13 cellular contexts compared by ENCODE assay signal in genomic region chr3:67389176-67389575, GRCh38.
DNase-seq lines count a peak whose midpoint lies in the region; ATAC-seq, FAIRE-seq and TF ChIP-seq lines count a peak whose summit lies in the region.
"Had no signal": no experiment of that assay in that cellular context is flagged by ENCODE, and none has a peak within 500 bp of the region (broad histone marks: within the 10 kb centered on the region; RNA-seq: fewer than 3 reads in every experiment).

No MANE protein-coding gene starts in this region.

- H3K9me3 ChIP-seq in GM12878 (replicated peaks; ENCODE audit: control insufficient read depth, insufficient read depth, low read length) (peaks cover 5% of the 10 kb centered on the region; the same call in 2 of the 3 replicates), stomach (no peaks in the 10 kb centered on the region)
- no peaks in the 10 kb centered on the region for H3K9me3 ChIP-seq in CD4-positive, alpha-beta memory T cell (ENCODE audit: control insufficient read depth in 1 of 2, low read length in 2 of 2)

- no peaks in the 10 kb centered on the region for H3K36me3 ChIP-seq in GM12878 (ENCODE audit: control insufficient read depth in 2 of 2, insufficient read depth in 2 of 2, low read length in 1 of 2)
- peaks cover 10% of the 10 kb centered on the region for H3K36me3 ChIP-seq in CD4-positive, alpha-beta memory T cell (ENCODE audit: insufficient read depth, low read length)
- peaks cover 2 to 28% (median 15%) of the 10 kb centered on the region in 4 donors for H3K36me3 ChIP-seq in stomach

- SMC1A ChIA-PET in GM12878 (lab: Charles Lee; ENCODE audit: uncharacterized antibody, unreplicated experiment) = interaction anchor here (1.0 kb wide), 1 partner anchor 608 kb away, joined by 3 read pairs; no protein-coding TSS in a partner anchor

- DNase-seq in GM12878 (ENCODE audit: low read depth, low spot score) (peak; percentile 40), putamen (ENCODE audit: low spot score) (no peak), stomach (no peak), NCI-H2029 (lab: John Stamatoyannopoulos, UW) (no peak)
- no peak for DNase-seq in CD4-positive, alpha-beta memory T cell
- DNase-seq: activated CD4-positive, alpha-beta T cell treated with anti-CD3 and anti-CD28 coated beads, Interleukin-2, amount 50 U/mL, for 1 hour; PC-9; stimulated activated CD4-positive, alpha-beta T cell treated with anti-CD3 and anti-CD28 coated beads, Interleukin-2, amount 100 ng/mL, for 24 hours had no signal

- TF ChIP-seq POLR2A in GM12878 (IDR thresholded peaks at IDR 0.05; ENCODE audit: low read depth, low read length) = no peak
- TF ChIP-seq POLR2A in stomach (IDR thresholded peaks at IDR 0.05) = no peak

- no peak overlapping the region for H3K4me3 ChIP-seq in GM12878
- no peak overlapping the region for H3K4me3 ChIP-seq in CD4-positive, alpha-beta memory T cell (ENCODE audit: low read length in 2 of 2)
- no peak overlapping the region for H3K4me3 ChIP-seq in stomach
- H3K4me3 ChIP-seq: PC-9 had no signal

- H3K27ac ChIP-seq in GM12878 (ENCODE audit: control insufficient read depth, insufficient read depth) (no peak overlapping the region), stomach (no peak overlapping the region)
- H3K27ac ChIP-seq in CD4-positive, alpha-beta memory T cell (ENCODE audit: low read depth, low read length) = no peak overlapping the region
- H3K27ac ChIP-seq: PC-9 had no signal

- TF ChIP-seq CTCF in GM12878 (IDR thresholded peaks at IDR 0.05 in 2 of 3, conservative IDR thresholded peaks at IDR 0.05 in 1 of 3; ENCODE audit: control insufficient read depth in 2 of 3, extremely low read depth in 1 of 3, insufficient read depth in 1 of 3, low read depth in 3 of 3, low read length in 3 of 3) (no peak), stomach (IDR thresholded peaks at IDR 0.05) (no peak)

- H3K4me2 ChIP-seq in GM12878 (ENCODE audit: control insufficient read depth, insufficient read depth) = peak overlapping the region; percentile 31; the same call in 1 of the 2 replicates
- H3K4me2 ChIP-seq: PC-9 had no signal

- no peak overlapping the region for H2AFZ ChIP-seq in GM12878 (ENCODE audit: control insufficient read depth, low read depth, low read length)
- H2AFZ ChIP-seq: PC-9 had no signal

- no peaks in the 10 kb centered on the region for H4K20me1 ChIP-seq in GM12878 (ENCODE audit: control insufficient read depth, insufficient read depth)

- peak; percentile 89 for ATAC-seq in GM18870 (IDR thresholded peaks at IDR 0.05; ENCODE audit: unreplicated experiment)
- ATAC-seq in GM21717 (IDR thresholded peaks at IDR 0.05; ENCODE audit: unreplicated experiment) = peak; percentile 93
- peak; percentile 95 for ATAC-seq in HG03432 (IDR thresholded peaks at IDR 0.05; ENCODE audit: unreplicated experiment)
- ATAC-seq in GM12878 = peak; percentile 86

- H3K9me3 Mint-ChIP-seq in CD4-positive, alpha-beta memory T cell = no peaks in the 10 kb centered on the region
- H3K9me3 Mint-ChIP-seq: IgD-negative memory B cell had no signal

- peaks cover 54 to 59% of the 10 kb centered on the region in 2 donors for H3K36me3 Mint-ChIP-seq in CD4-positive, alpha-beta memory T cell

- BruUV-seq in GM12878 (replicated peaks; lab: Mats Ljungman, UMichigan) = no TSS peak

- H3K27ac Mint-ChIP-seq in CD4-positive, alpha-beta memory T cell = peak overlapping the region in 1 of 7 donors; percentile 11

- H3K27me3 Mint-ChIP-seq in CD4-positive, alpha-beta memory T cell = no peaks in the 10 kb centered on the region
- H3K27me3 Mint-ChIP-seq: IgD-negative memory B cell had no signal

- POLR2A ChIA-PET in GM12878 (lab: Charles Lee) = no interaction called here
- POLR2A ChIA-PET in CD4-positive, alpha-beta memory T cell (lab: Charles Lee; ENCODE audit: partially characterized antibody) = no interaction called here

- H3K79me2 ChIP-seq in GM12878 (ENCODE audit: control insufficient read depth, insufficient read depth, low read length) = no peaks in the 10 kb centered on the region

- TF ChIP-seq EP300 in GM12878 (IDR thresholded peaks at IDR 0.05; ENCODE audit: borderline replicate concordance in 1 of 2, control insufficient read depth in 1 of 2, low read depth in 2 of 2, low read length in 2 of 2) (no peak), stomach (IDR thresholded peaks at IDR 0.05) (no peak)

- peak; percentile 89 for FAIRE-seq in GM12878 (lab: Jason Lieb, UNC)
- FAIRE-seq: G401.6 had no signal

- H3K27me3 ChIP-seq in GM12878 (replicated peaks in 1 of 2; ENCODE audit: control insufficient read depth in 2 of 2, insufficient read depth in 2 of 2, low read length in 1 of 2) (no peaks in the 10 kb centered on the region), stomach (no peaks in the 10 kb centered on the region)
- no peaks in the 10 kb centered on the region for H3K27me3 ChIP-seq in CD4-positive, alpha-beta memory T cell (ENCODE audit: insufficient read depth, low read length)

- H3K4me1 ChIP-seq in GM12878 (ENCODE audit: control insufficient read depth, insufficient read depth, low read length) (peaks cover 11% of the 10 kb centered on the region; the same call in 1 of the 2 replicates), stomach (no peaks in the 10 kb centered on the region)
- no peaks in the 10 kb centered on the region for H3K4me1 ChIP-seq in CD4-positive, alpha-beta memory T cell (ENCODE audit: insufficient read depth, low read length)

- no peak overlapping the region for H3K9ac ChIP-seq in GM12878 (ENCODE audit: control insufficient read depth, insufficient read depth, low read length)

- peaks cover 2 to 12% (median 7%) of the 10 kb centered on the region in 4 donors for H3K4me1 Mint-ChIP-seq in CD4-positive, alpha-beta memory T cell

- intact Hi-C loops in GM12878 (cut with micrococcal nuclease; ENCODE audit: unreplicated experiment) (loop anchor here (10.0 kb wide), 3 partner anchors 296 to 1586 kb away; no protein-coding TSS in a partner anchor), stomach (cut with DNase I; ENCODE audit: low total_unique reads) (no loop called here)
- intact Hi-C loops in CD4-positive, alpha-beta memory T cell (cut with micrococcal nuclease) = no loop called here

- in situ Hi-C loops in GM12878 (cut with MboI) = loop anchor here (5.0 kb wide), 1 partner anchor 403 kb away; no protein-coding TSS in a partner anchor

- no peak for TF ChIP-seq RAD21 in GM12878 (IDR thresholded peaks at IDR 0.05; ENCODE audit: insufficient read depth, low read depth, low read length)

- no peak overlapping the region for H3K4me3 Mint-ChIP-seq in CD4-positive, alpha-beta memory T cell
- H3K4me3 Mint-ChIP-seq: IgD-negative memory B cell had no signal

- 27% methylated on average over 2 of the region's 2 CpGs for WGBS in GM12878 (ENCODE audit: insufficient coverage, insufficient replicate concordance, low lambda C conversion rate, missing lambda C conversion rate)
- 74 to 94% (median 92%) methylated on average over 2 of the region's 2 CpGs for WGBS in stomach, 5 donors

- CTCF ChIA-PET in GM12878 (lab: Yijun Ruan, JAX) = interaction anchor here (1.0 kb wide), 1 partner anchor 10 kb away, joined by 3 read pairs; no protein-coding TSS in a partner anchor
- CTCF ChIA-PET in CD4-positive, alpha-beta memory T cell (lab: Charles Lee; ENCODE audit: partially characterized antibody) = no interaction called here

- RAD21 ChIA-PET in GM12878 (lab: Charles Lee; ENCODE audit: unreplicated experiment) = no interaction called here

TF ChIP-seq in GM12878, 131 proteins besides CTCF, POLR2A, EP300 and RAD21 (continues in another document):
- TF ChIP-seq SP1 (IDR thresholded peaks at IDR 0.05; ENCODE audit: low read depth, low read length) (no peak), TAF1 (IDR thresholded peaks at IDR 0.05; ENCODE audit: borderline replicate concordance, low read depth, low read length) (no peak), ZBTB11 (CRISPR knock-in tag; IDR thresholded peaks at IDR 0.05) (no peak), ATF2 (IDR thresholded peaks at IDR 0.05; ENCODE audit: low read length) (no peak; the same call in 1 of the 2 replicates), HCFC1 (IDR thresholded peaks at IDR 0.05; ENCODE audit: low read length) (no peak), NFIC (IDR thresholded peaks at IDR 0.05; ENCODE audit: low read depth, low read length) (peak; percentile 89)
